In the genomic region with DNA sequence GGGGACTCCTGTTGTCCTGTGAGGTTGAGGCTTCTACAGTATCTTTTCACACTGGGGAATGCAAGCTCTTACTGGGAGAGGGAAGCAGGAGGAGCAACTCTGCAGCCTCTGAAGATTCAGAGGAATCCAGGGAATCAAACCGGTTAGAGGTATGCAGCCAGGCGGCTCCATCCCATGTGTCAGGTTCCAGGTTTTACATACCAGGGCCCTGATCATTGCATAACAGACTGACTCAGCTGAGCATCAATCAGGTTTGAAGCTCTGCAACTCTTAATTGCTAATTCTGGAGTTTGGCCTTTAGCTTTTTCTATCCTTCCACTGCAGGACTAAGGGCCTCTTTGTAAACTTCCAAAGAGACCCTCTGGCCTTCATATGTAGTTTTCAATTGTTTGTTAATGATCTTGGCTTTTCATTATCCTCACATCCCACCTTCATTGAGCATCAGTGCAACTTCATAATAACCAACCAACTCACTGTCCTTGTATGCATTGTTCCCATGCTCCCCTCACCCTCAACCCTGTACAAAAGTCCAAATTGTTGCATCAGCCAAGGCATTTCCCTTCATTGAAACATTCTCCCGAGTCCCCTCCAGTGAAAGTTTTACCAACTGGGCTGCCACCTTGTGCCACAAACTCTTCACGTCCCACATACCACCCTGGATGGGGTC, we compare ENCODE assay signal across 15 cellular contexts. TPM values are rescaled to one million over a fixed set of nuclear protein-coding genes. Genes with fewer than 3 reads are reported as not detected.
DNase-seq lines count a peak whose midpoint lies in the region; ATAC-seq and TF ChIP-seq lines count a peak whose summit lies in the region.
"Had no signal": no experiment of that assay in that cellular context is flagged by ENCODE, and none has a peak within 500 bp of the region (broad histone marks: within the 10 kb centered on the region; RNA-seq: fewer than 3 reads in every experiment).

No MANE protein-coding gene starts in this region.

- no peaks in the 10 kb centered on the region for H4K20me1 ChIP-seq in GM23338 (replicated peaks; ENCODE audit: insufficient read depth)
- H4K20me1 ChIP-seq: BLaER1 treated with 17β-estradiol and CSF1 and Interleukin-3, amounts not matched to agents 10 nM and 100 nM had no signal

- H3K4me1 Mint-ChIP-seq in GM23338, result peaks cover 4% of the 10 kb centered on the region; the same call in 2 of the 3 replicates
- H3K4me1 Mint-ChIP-seq: stimulated activated effector memory CD8-positive, alpha-beta T cell treated with anti-CD3 and anti-CD28 coated beads, Interleukin-12 subunit alpha, Interleukin-12 subunit beta, amount 100 ng/mL, for 72 hours had no signal

- peak overlapping the region; percentile 10; the same call in 1 of the 2 replicates for H3K27ac Mint-ChIP-seq in GM23338
- H3K27ac Mint-ChIP-seq: activated CD8-positive, alpha-beta T cell treated with anti-CD3 and anti-CD28 coated beads, Interleukin-2, amount 10 ng/mL, durations not matched to agents 7 days and 5 days; stimulated activated effector memory CD8-positive, alpha-beta T cell treated with anti-CD3 and anti-CD28 coated beads, Interleukin-12 subunit alpha, Interleukin-12 subunit beta, amount 100 ng/mL, for 72 hours had no signal

- intact Hi-C loops in psoas muscle (cut with DNase I), result no loop called here

- no peaks in the 10 kb centered on the region for H3K9me3 Mint-ChIP-seq in GM23338
- H3K9me3 Mint-ChIP-seq: stimulated activated effector memory CD8-positive, alpha-beta T cell treated with anti-CD3 and anti-CD28 coated beads, Interleukin-12 subunit alpha, Interleukin-12 subunit beta, amount 100 ng/mL, for 72 hours had no signal

- no peaks in the 10 kb centered on the region for H3K79me2 ChIP-seq in GM23338 (replicated peaks; ENCODE audit: insufficient read depth)

- H3K4me3 ChIP-seq in GM23338 (no peak overlapping the region), psoas muscle (no peak overlapping the region)
- H3K4me3 ChIP-seq: BLaER1 treated with 17β-estradiol and CSF1 and Interleukin-3, amounts not matched to agents 10 nM and 100 nM; body of pancreas; SK-N-MC; upper lobe of left lung had no signal

- H3K4me3 Mint-ChIP-seq in GM23338, result no peak overlapping the region
- H3K4me3 Mint-ChIP-seq: activated CD8-positive, alpha-beta T cell treated with anti-CD3 and anti-CD28 coated beads, Interleukin-2, amount 10 ng/mL, durations not matched to agents 7 days and 5 days; stimulated activated effector memory CD8-positive, alpha-beta T cell treated with anti-CD3 and anti-CD28 coated beads, Interleukin-12 subunit alpha, Interleukin-12 subunit beta, amount 100 ng/mL, for 72 hours had no signal

- H3K36me3 ChIP-seq in GM23338 (ENCODE audit: insufficient read depth), result no peaks in the 10 kb centered on the region
- no peaks in the 10 kb centered on the region for H3K36me3 ChIP-seq in psoas muscle (ENCODE audit: insufficient read depth in 1 of 2, low read depth in 1 of 2)
- H3K36me3 ChIP-seq: BLaER1 treated with 17β-estradiol and CSF1 and Interleukin-3, amounts not matched to agents 10 nM and 100 nM; upper lobe of left lung had no signal

- H3F3A ChIP-seq in GM23338 (replicated peaks; ENCODE audit: low read depth), result no peaks in the 10 kb centered on the region

- no peaks in the 10 kb centered on the region for H3K9me3 ChIP-seq in psoas muscle
- H3K9me3 ChIP-seq: BLaER1 treated with 17β-estradiol and CSF1 and Interleukin-3, amounts not matched to agents 10 nM and 100 nM; body of pancreas; upper lobe of left lung had no signal

- H3K9me2 ChIP-seq in GM23338 (ENCODE audit: insufficient read depth), result peaks cover 3% of the 10 kb centered on the region

- H3K27ac ChIP-seq in GM23338 (ENCODE audit: low read depth) (no peak overlapping the region), psoas muscle (no peak overlapping the region)
- H3K27ac ChIP-seq: BLaER1 treated with 17β-estradiol and CSF1 and Interleukin-3, amounts not matched to agents 10 nM and 100 nM; body of pancreas; SK-N-MC; upper lobe of left lung had no signal

- no peak overlapping the region for H3K4me2 ChIP-seq in GM23338

- WGBS in psoas muscle, 3 donors, result 64 to 78% (median 66%) methylated on average over 4 of the region's 4 CpGs

- no peak for TF ChIP-seq CTCF in GM23338 (conservative IDR thresholded peaks at IDR 0.05; ENCODE audit: low read depth in 2 of 2)
- TF ChIP-seq CTCF in psoas muscle (IDR thresholded peaks at IDR 0.05), result no peak

- H2AFZ ChIP-seq in GM23338, result peak overlapping the region; percentile 43

- H3K36me3 Mint-ChIP-seq in GM23338 (ENCODE audit: low read depth), result no peaks in the 10 kb centered on the region
- H3K36me3 Mint-ChIP-seq: stimulated activated effector memory CD8-positive, alpha-beta T cell treated with anti-CD3 and anti-CD28 coated beads, Interleukin-12 subunit alpha, Interleukin-12 subunit beta, amount 100 ng/mL, for 72 hours had no signal

- no peaks in the 10 kb centered on the region for H3K4me1 ChIP-seq in GM23338 (ENCODE audit: insufficient read depth)
- peaks cover 15% of the 10 kb centered on the region for H3K4me1 ChIP-seq in psoas muscle
- H3K4me1 ChIP-seq: body of pancreas, upper lobe of left lung had no signal

- DNase-seq in GM23338 (ENCODE audit: low spot score) (peak; percentile 39), amniotic epithelial cell (ENCODE audit: low read depth) (peak; percentile 65), glomerular visceral epithelial cell (ENCODE audit: extremely low spot score) (peak; percentile 12), psoas muscle (no peak), EL (no peak), NCI-H2029 treated with DMSO at 0.1 percent for 48 hours (lab: John Stamatoyannopoulos, UW) (no peak)
- DNase-seq: activated CD8-positive, alpha-beta T cell treated with anti-CD3 and anti-CD28 coated beads, Interleukin-2, amount 10 ng/mL, durations not matched to agents 7 days and 5 days; body of pancreas; NCI-H1417 treated with DMSO at 0.1 percent for 48 hours; NCI-H446 treated with DMSO at 0.1 percent for 48 hours; upper lobe of left lung had no signal

- ATAC-seq in GM23338, result peak; percentile 31; the same call in 1 of the 3 replicates
- ATAC-seq in psoas muscle, result peak; percentile 36 to 78 (median 62)
- no peak for ATAC-seq in HG03565 (IDR thresholded peaks at IDR 0.05; ENCODE audit: unreplicated experiment)
- ATAC-seq: activated CD8-positive, alpha-beta T cell treated with anti-CD3 and anti-CD28 coated beads, Interleukin-2, amount 10 ng/mL, durations not matched to agents 7 days and 5 days; body of pancreas; stimulated activated effector memory CD8-positive, alpha-beta T cell treated with anti-CD3 and anti-CD28 coated beads, Interleukin-12 subunit alpha, Interleukin-12 subunit beta, amount 100 ng/mL, for 72 hours had no signal

- no peaks in the 10 kb centered on the region for H3K27me3 ChIP-seq in GM23338 (ENCODE audit: insufficient read depth)
- no peaks in the 10 kb centered on the region for H3K27me3 ChIP-seq in psoas muscle (ENCODE audit: insufficient read depth in 3 of 3, low read length in 2 of 3)
- H3K27me3 ChIP-seq: BLaER1 treated with 17β-estradiol and CSF1 and Interleukin-3, amounts not matched to agents 10 nM and 100 nM; body of pancreas; upper lobe of left lung had no signal

- H3K27me3 Mint-ChIP-seq in GM23338 (ENCODE audit: insufficient read depth, low read depth, poor library complexity), result no peaks in the 10 kb centered on the region

RNA-seq across cellular contexts. Expression of a gene that starts 59.7 kb away (rescaled TPM):
- 37.6 and 38.2 TPM in 2 replicates for total RNA-seq in GM23338 (2014; rRNA removed; shearing (Covaris generic))
- polyA plus RNA-seq in GM23338 (2016; fragmentation: Nextera tagmentation; extraction: Ambion mirVana) (14.5 and 17.3 TPM in 2 replicates), psoas muscle (10 to 100 TPM in 2 of 3 donors, 1 to 10 TPM in 1; 8.5 to 17.2 (median 10.4) TPM)
- total RNA-seq in psoas muscle, result 10 to 100 TPM; 17.2 to 21.8 (median 20.1) TPM

Comparison
In these comparisons a context has a peak if more than half of its experiments do, and no peak if none do; other contexts are left out.
1. DNase-seq: peak in GM23338 (single experiment), amniotic epithelial cell (single experiment) and glomerular visceral epithelial cell (single experiment); none in psoas muscle (0 of 2), EL (single experiment) and NCI-H2029 treated with DMSO at 0.1 percent for 48 hours (single experiment).